ENCODE assay signal across 22 cellular contexts in the genomic region with DNA sequence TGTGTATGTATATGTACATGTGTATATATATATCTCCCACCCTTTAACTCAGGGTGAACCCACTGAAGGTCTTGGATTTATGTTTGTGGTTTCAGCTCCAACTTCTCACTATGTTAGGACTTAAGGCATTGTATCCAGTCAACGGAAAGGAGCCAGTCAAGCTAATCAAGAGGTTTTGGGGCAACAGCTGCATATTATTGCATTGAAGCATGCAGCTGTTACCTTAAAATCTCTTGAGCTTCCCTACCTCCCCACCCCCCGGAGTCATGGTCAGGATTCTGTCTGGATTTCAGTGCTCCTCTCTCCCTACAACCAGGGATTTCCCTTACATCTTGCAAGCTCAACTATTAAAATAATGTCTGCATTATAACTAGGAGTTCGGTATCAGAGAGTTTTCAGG.
A peak's percentile ranks its signal among the peaks of the same experiment; 100 is the strongest.
DNase-seq lines count a peak whose midpoint lies in the region; ATAC-seq, FAIRE-seq and TF ChIP-seq lines count a peak whose summit lies in the region.
"Had no signal": no experiment of that assay in that cellular context is flagged by ENCODE, and none has a peak within 500 bp of the region (broad histone marks: within the 10 kb centered on the region; RNA-seq: fewer than 3 reads in every experiment).

No MANE protein-coding gene starts in this region.

- no peak for TF ChIP-seq EP300 in sigmoid colon (IDR thresholded peaks at IDR 0.05)

- peaks cover 18% of the 10 kb centered on the region for H3K4me1 ChIP-seq in astrocyte (ENCODE audit: insufficient read depth, low read length)
- H3K4me1 ChIP-seq in sigmoid colon: peaks cover 0 to 18% (median 5%) of the 10 kb centered on the region in 4 donors
- H3K4me1 ChIP-seq: A549; BLaER1 treated with 17β-estradiol and CSF1 and Interleukin-3, amounts not matched to agents 10 nM and 100 nM; Caco-2 had no signal

- H4K20me1 ChIP-seq in astrocyte (ENCODE audit: insufficient read depth, low read length): peaks cover 18% of the 10 kb centered on the region
- H4K20me1 ChIP-seq: BLaER1 treated with 17β-estradiol and CSF1 and Interleukin-3, amounts not matched to agents 10 nM and 100 nM had no signal

- H3K4me1 Mint-ChIP-seq in astrocyte (ENCODE audit: low read depth, unreplicated experiment): peaks cover 4% of the 10 kb centered on the region
- H3K4me1 Mint-ChIP-seq in nephron: peaks cover 21% of the 10 kb centered on the region
- H3K4me1 Mint-ChIP-seq: B cell had no signal

- H2AFZ ChIP-seq in astrocyte (ENCODE audit: low read depth, low read length): no peak overlapping the region

- 76 to 90% methylated on average over 3 of the region's 3 CpGs for WGBS in sigmoid colon, 2 donors

- H3K4me2 ChIP-seq in astrocyte (ENCODE audit: low read length): no peak overlapping the region
- H3K4me2 ChIP-seq: A549; BLaER1 treated with 17β-estradiol and CSF1 and Interleukin-3, amounts not matched to agents 10 nM and 100 nM had no signal

- H3K36me3 Mint-ChIP-seq in astrocyte (ENCODE audit: low read depth, unreplicated experiment) (no peaks in the 10 kb centered on the region), nephron (ENCODE audit: low read depth) (no peaks in the 10 kb centered on the region)
- H3K36me3 Mint-ChIP-seq: CD8-positive, alpha-beta T cell had no signal

- H3K27me3 ChIP-seq in astrocyte (ENCODE audit: insufficient read depth, low read length): no peaks in the 10 kb centered on the region
- no peaks in the 10 kb centered on the region for H3K27me3 ChIP-seq in sigmoid colon
- H3K27me3 ChIP-seq: BLaER1 treated with 17β-estradiol and CSF1 and Interleukin-3, amounts not matched to agents 10 nM and 100 nM had no signal

- no peaks in the 10 kb centered on the region for H3K9me3 Mint-ChIP-seq in astrocyte (ENCODE audit: unreplicated experiment)
- H3K9me3 Mint-ChIP-seq in nephron: no peaks in the 10 kb centered on the region
- H3K9me3 Mint-ChIP-seq: CD4-positive, alpha-beta T cell; CD8-positive, alpha-beta T cell had no signal

- H3K4me3 Mint-ChIP-seq in astrocyte (ENCODE audit: unreplicated experiment) (no peak overlapping the region), nephron (no peak overlapping the region)
- H3K4me3 Mint-ChIP-seq: B cell; CD4-positive, alpha-beta T cell; CD8-positive, alpha-beta T cell had no signal

- H3K4me3 ChIP-seq in astrocyte (ENCODE audit: insufficient read depth, low read depth, low read length): no peak overlapping the region
- H3K4me3 ChIP-seq in sigmoid colon: no peak overlapping the region
- H3K4me3 ChIP-seq: A549; BLaER1 treated with 17β-estradiol and CSF1 and Interleukin-3, amounts not matched to agents 10 nM and 100 nM had no signal

- no peaks in the 10 kb centered on the region for H3K9me3 ChIP-seq in astrocyte (ENCODE audit: insufficient read depth, low read depth, low read length)
- H3K9me3 ChIP-seq in sigmoid colon: no peaks in the 10 kb centered on the region
- H3K9me3 ChIP-seq: A549; BLaER1 treated with 17β-estradiol and CSF1 and Interleukin-3, amounts not matched to agents 10 nM and 100 nM; Caco-2 had no signal

- H3K9ac ChIP-seq in astrocyte (ENCODE audit: low read length): no peak overlapping the region
- H3K9ac ChIP-seq: BLaER1 treated with 17β-estradiol and CSF1 and Interleukin-3, amounts not matched to agents 10 nM and 100 nM had no signal

- H3K79me2 ChIP-seq in astrocyte (ENCODE audit: insufficient read depth, low read length): no peaks in the 10 kb centered on the region

- H3K27ac ChIP-seq in astrocyte (ENCODE audit: low read depth, low read length) (no peak overlapping the region), sigmoid colon (no peak overlapping the region)
- H3K27ac ChIP-seq: 22Rv1; A549; BLaER1 treated with 17β-estradiol and CSF1 and Interleukin-3, amounts not matched to agents 10 nM and 100 nM; C4-2B had no signal

- intact Hi-C loops in sigmoid colon (cut with DNase I): no loop called here

- H3K27ac Mint-ChIP-seq in astrocyte (ENCODE audit: unreplicated experiment) (peak overlapping the region; percentile 13), nephron (peak overlapping the region in 2 of 3 experiments; percentile 18 to 49)
- H3K27ac Mint-ChIP-seq: B cell; CD4-positive, alpha-beta T cell; CD8-positive, alpha-beta T cell had no signal

- TF ChIP-seq POLR2A in sigmoid colon (IDR thresholded peaks at IDR 0.05): no peak

- no peak for TF ChIP-seq CTCF in astrocyte (IDR thresholded peaks at IDR 0.05; ENCODE audit: insufficient read depth, low read depth, low read length)
- TF ChIP-seq CTCF in nephron (IDR thresholded peaks at IDR 0.05; ENCODE audit: unreplicated experiment in 3 of 3): no peak
- TF ChIP-seq CTCF in sigmoid colon (IDR thresholded peaks at IDR 0.05): no peak

- FAIRE-seq in astrocyte (lab: Jason Lieb, UNC): no peak
- FAIRE-seq: A549, D721Med, G401.6, GM12891, GM19239 had no signal

- no peaks in the 10 kb centered on the region for H3K36me3 ChIP-seq in astrocyte (ENCODE audit: insufficient read depth, low read length)
- no peaks in the 10 kb centered on the region for H3K36me3 ChIP-seq in sigmoid colon
- H3K36me3 ChIP-seq: BLaER1 treated with 17β-estradiol and CSF1 and Interleukin-3, amounts not matched to agents 10 nM and 100 nM had no signal

- DNase-seq in LHCN-M2 (ENCODE audit: low read depth): peak; percentile 78
- DNase-seq in astrocyte (ENCODE audit: low read depth): no peak
- no peak for DNase-seq in sigmoid colon
- no peak for DNase-seq in superior temporal gyrus (ENCODE audit: extremely low spot score)
- DNase-seq: AML-193; Caco-2; Calu3; CD4-positive, alpha-beta T cell; CD8-positive, alpha-beta T cell; DMS79 treated with DMSO at 0.1 percent for 48 hours; GF-D8 had no signal

- ATAC-seq in SK-N-SH treated with all-trans-retinoic acid at 6 μM for 48 hours: no peak
- ATAC-seq: A549; CD8-positive, alpha-beta T cell had no signal

- no peaks in the 10 kb centered on the region for H3K27me3 Mint-ChIP-seq in astrocyte (ENCODE audit: low read depth, unreplicated experiment)
- peaks cover 6% of the 10 kb centered on the region for H3K27me3 Mint-ChIP-seq in nephron (ENCODE audit: low read depth)
- H3K27me3 Mint-ChIP-seq: B cell had no signal

TF ChIP-seq in SK-N-SH treated with all-trans-retinoic acid at 6 μM for 48 hours, 23 proteins besides CTCF, POLR2A, EP300 and RAD21:
- TF ChIP-seq, protein P1, sequence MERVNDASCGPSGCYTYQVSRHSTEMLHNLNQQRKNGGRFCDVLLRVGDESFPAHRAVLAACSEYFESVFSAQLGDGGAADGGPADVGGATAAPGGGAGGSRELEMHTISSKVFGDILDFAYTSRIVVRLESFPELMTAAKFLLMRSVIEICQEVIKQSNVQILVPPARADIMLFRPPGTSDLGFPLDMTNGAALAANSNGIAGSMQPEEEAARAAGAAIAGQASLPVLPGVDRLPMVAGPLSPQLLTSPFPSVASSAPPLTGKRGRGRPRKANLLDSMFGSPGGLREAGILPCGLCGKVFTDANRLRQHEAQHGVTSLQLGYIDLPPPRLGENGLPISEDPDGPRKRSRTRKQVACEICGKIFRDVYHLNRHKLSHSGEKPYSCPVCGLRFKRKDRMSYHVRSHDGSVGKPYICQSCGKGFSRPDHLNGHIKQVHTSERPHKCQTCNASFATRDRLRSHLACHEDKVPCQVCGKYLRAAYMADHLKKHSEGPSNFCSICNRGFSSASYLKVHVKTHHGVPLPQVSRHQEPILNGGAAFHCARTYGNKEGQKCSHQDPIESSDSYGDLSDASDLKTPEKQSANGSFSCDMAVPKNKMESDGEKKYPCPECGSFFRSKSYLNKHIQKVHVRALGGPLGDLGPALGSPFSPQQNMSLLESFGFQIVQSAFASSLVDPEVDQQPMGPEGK (CRISPR knock-in tag; IDR thresholded peaks at IDR 0.05; ENCODE audit: borderline replicate concordance): no peak
- no peak for TF ChIP-seq ARNTL (CRISPR knock-in tag; IDR thresholded peaks at IDR 0.05; ENCODE audit: borderline replicate concordance, low read depth)
- TF ChIP-seq SNAI2 (CRISPR knock-in tag; IDR thresholded peaks at IDR 0.05): no peak
- TF ChIP-seq ZC3H10 (CRISPR knock-in tag; IDR thresholded peaks at IDR 0.05): no peak
- no peak for TF ChIP-seq ISL1 (CRISPR knock-in tag; IDR thresholded peaks at IDR 0.05)
- no peak for TF ChIP-seq ESRRG (CRISPR knock-in tag; IDR thresholded peaks at IDR 0.05)
- no peak for TF ChIP-seq TCF4 (CRISPR knock-in tag; IDR thresholded peaks at IDR 0.05; ENCODE audit: borderline replicate concordance)
- no peak for TF ChIP-seq TOX (CRISPR knock-in tag; IDR thresholded peaks at IDR 0.05; ENCODE audit: borderline replicate concordance)
- TF ChIP-seq GLIS3 (CRISPR knock-in tag; IDR thresholded peaks at IDR 0.05): no peak
- TF ChIP-seq ZNF70 (CRISPR knock-in tag; IDR thresholded peaks at IDR 0.05): no peak
- TF ChIP-seq OSR1 (CRISPR knock-in tag; IDR thresholded peaks at IDR 0.05): no peak
